In the genomic region with DNA sequence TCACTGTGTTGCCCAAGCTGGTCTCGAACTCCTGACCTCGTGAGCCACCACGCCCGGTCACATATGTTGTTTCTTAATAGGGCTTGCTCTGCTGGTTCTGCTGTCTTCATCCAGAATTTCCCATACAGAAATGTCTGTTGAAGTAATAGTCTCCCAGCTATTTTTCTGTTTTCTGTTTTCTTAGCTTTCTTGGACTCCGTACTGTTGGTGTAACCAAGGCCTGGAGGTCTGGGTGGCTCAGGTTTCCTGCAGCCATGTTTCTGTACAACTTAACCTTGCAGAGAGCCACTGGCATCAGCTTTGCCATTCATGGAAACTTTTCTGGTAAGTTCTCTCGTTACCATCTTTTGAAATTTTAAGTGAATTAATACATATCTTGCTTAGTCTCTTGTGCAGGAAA, we compare ENCODE assay signal across 9 cellular contexts. TPM values are rescaled to one million over a fixed set of nuclear protein-coding genes. Genes with fewer than 3 reads are reported as not detected.
DNase-seq lines count a peak whose midpoint lies in the region; ATAC-seq and TF ChIP-seq lines count a peak whose summit lies in the region.
"Had no signal": no experiment of that assay in that cellular context is flagged by ENCODE, and none has a peak within 500 bp of the region (broad histone marks: within the 10 kb centered on the region; RNA-seq: fewer than 3 reads in every experiment).

No MANE protein-coding gene starts in this region.

- no peaks in the 10 kb centered on the region for H3K9me3 Mint-ChIP-seq in neural crest cell

- CTCF ChIA-PET in mammary epithelial cell (lab: Charles Lee; ENCODE audit: low non-redundant PET) = no interaction called here

- H3K27me3 Mint-ChIP-seq in neural crest cell (ENCODE audit: low read depth) = no peaks in the 10 kb centered on the region

- WGBS in mammary epithelial cell (ENCODE audit: low coverage, missing lambda C conversion rate) = 64% methylated on average over 6 of the region's 6 CpGs

- H3K4me3 ChIP-seq in Loucy (ENCODE audit: low read length, poor library complexity, severe bottlenecking) (peak overlapping the region; percentile 99), mammary epithelial cell (replicated peaks in 1 of 3; ENCODE audit: insufficient read depth in 1 of 3, low read depth in 2 of 3, low read length in 3 of 3) (peak overlapping the region in 2 of 3 experiments; percentile 10 to 18)

- intact Hi-C loops in mammary epithelial cell (cut with micrococcal nuclease) = loop anchor here (10.0 kb wide), 2 partner anchors 242 to 248 kb away; partner anchors contain the start of gene AARS1

- H3K4me2 ChIP-seq in Loucy (ENCODE audit: low read depth, low read length, poor library complexity, severe bottlenecking) (peak overlapping the region; percentile 99), mammary epithelial cell (ENCODE audit: insufficient read depth, low read depth, low read length) (peak overlapping the region; percentile 81)

- no peak for TF ChIP-seq CTCF in Loucy (conservative IDR thresholded peaks at IDR 0.05; ENCODE audit: low read length)
- TF ChIP-seq CTCF in mammary epithelial cell (conservative IDR thresholded peaks at IDR 0.05 in 1 of 2, IDR thresholded peaks at IDR 0.05 in 1 of 2; ENCODE audit: extremely low read depth in 1 of 2, insufficient read depth in 1 of 2, low read depth in 1 of 2, low read length in 2 of 2) = no peak
- no peak for TF ChIP-seq CTCF in neural crest cell (conservative IDR thresholded peaks at IDR 0.05)

- no peaks in the 10 kb centered on the region for H3K9me2 ChIP-seq in Loucy (replicated peaks; ENCODE audit: low read depth, low read length)

- H2AFZ ChIP-seq in Loucy (ENCODE audit: low read length) (no peak overlapping the region), mammary epithelial cell (ENCODE audit: low read depth, low read length) (no peak overlapping the region)

- H4K20me1 ChIP-seq in Loucy (ENCODE audit: insufficient read depth, low read length, poor library complexity, severe bottlenecking) (peaks cover 82% of the 10 kb centered on the region), mammary epithelial cell (ENCODE audit: insufficient read depth, low read length) (no peaks in the 10 kb centered on the region)

- H3K79me2 ChIP-seq in Loucy (ENCODE audit: insufficient read depth, low read length) (peaks cover 94% of the 10 kb centered on the region), mammary epithelial cell (ENCODE audit: insufficient read depth, low read length) (peaks cover 95% of the 10 kb centered on the region)

- dilution Hi-C loops in mammary epithelial cell (cut with HindIII; ENCODE audit: low sequenced_read_pairs) = loop anchor here (10.0 kb wide), 1 partner anchor 162 kb away; no protein-coding TSS in a partner anchor

- H3K27me3 ChIP-seq in Loucy (ENCODE audit: insufficient read depth, low read length, poor library complexity, severe bottlenecking) (peaks cover 9% of the 10 kb centered on the region), mammary epithelial cell (ENCODE audit: insufficient read depth, low read length) (no peaks in the 10 kb centered on the region)

- H3F3A ChIP-seq in Loucy (ENCODE audit: low read depth) = no peaks in the 10 kb centered on the region; the same call in 1 of the 2 replicates

- peaks cover 52% of the 10 kb centered on the region for H3K4me1 Mint-ChIP-seq in neural crest cell

- H3K9ac ChIP-seq in Loucy (ENCODE audit: low read depth, low read length, poor library complexity, severe bottlenecking) = peak overlapping the region; percentile 99
- H3K9ac ChIP-seq in mammary epithelial cell (ENCODE audit: insufficient read depth, low read length) = peak overlapping the region; percentile 19

- ATAC-seq in HG02610 (IDR thresholded peaks at IDR 0.05; ENCODE audit: unreplicated experiment) = no peak

- peaks cover 23% of the 10 kb centered on the region for H3K36me3 Mint-ChIP-seq in neural crest cell (ENCODE audit: low read depth)

- in situ Hi-C loops in mammary epithelial cell (cut with MboI; ENCODE audit: low sequenced_read_pairs in 2 of 2) = loop anchor here in 1 of 2 donors (5.0 to 25.0 kb wide), 2 partner anchors 126 to 236 kb away; no protein-coding TSS in a partner anchor

- peak overlapping the region; percentile 70 for H3K4me3 Mint-ChIP-seq in neural crest cell

- H3K4me1 ChIP-seq in Loucy (ENCODE audit: insufficient read depth, low read length, poor library complexity, severe bottlenecking) (peaks cover 46% of the 10 kb centered on the region), mammary epithelial cell (ENCODE audit: insufficient read depth, low read length) (peaks cover 39% of the 10 kb centered on the region)

- BruUV-seq in mammary epithelial cell (replicated peaks; lab: Mats Ljungman, UMichigan) = no TSS peak

- H3K27ac Mint-ChIP-seq in neural crest cell (ENCODE audit: unreplicated experiment) = peak overlapping the region; percentile 22

- peak; percentile 1 for DNase-seq in DMS53 (lab: John Stamatoyannopoulos, UW)
- no peak for DNase-seq in DMS53 treated with DMSO at 0.1 percent for 48 hours (lab: John Stamatoyannopoulos, UW; ENCODE audit: unreplicated experiment)
- no peak for DNase-seq in mammary epithelial cell
- no peak for DNase-seq in neural crest cell (ENCODE audit: low read depth, low spot score)
- no peak for DNase-seq in effector CD4-positive, alpha-beta T cell
- no peak for DNase-seq in NCI-H748 (lab: John Stamatoyannopoulos, UW; ENCODE audit: unreplicated experiment)
- DNase-seq: 8988T had no signal

- H3K27ac ChIP-seq in mammary epithelial cell (ENCODE audit: insufficient read depth, low read depth, low read length) = no peak overlapping the region

- no peaks in the 10 kb centered on the region for H3K9me3 ChIP-seq in Loucy (ENCODE audit: insufficient read depth, low read depth, low read length)
- no peaks in the 10 kb centered on the region for H3K9me3 ChIP-seq in mammary epithelial cell (replicated peaks; ENCODE audit: insufficient read depth, low read length)

- H3K36me3 ChIP-seq in Loucy (ENCODE audit: insufficient read depth, low read length) = peaks cover 38% of the 10 kb centered on the region
- H3K36me3 ChIP-seq in mammary epithelial cell (ENCODE audit: insufficient read depth, low read length) = peaks cover 22% of the 10 kb centered on the region

RNA-seq across cellular contexts. Expression of gene SF3B3, which starts 2.8 kb away (rescaled TPM):
- total RNA-seq in mammary epithelial cell (100 to 1,000 TPM; 147 to 305 TPM), neural crest cell (622 and 631 TPM in 2 replicates)
- 107 TPM for polyA plus RNA-seq in mammary epithelial cell
- 517 TPM for polyA minus RNA-seq in mammary epithelial cell

RNA-seq across cellular contexts. Expression of gene COG4, which starts 3.0 kb away (rescaled TPM):
- total RNA-seq in mammary epithelial cell (10 to 100 TPM; 42.7 to 52.0 TPM), neural crest cell (81.2 and 82.7 TPM in 2 replicates)
- 35.7 TPM for polyA plus RNA-seq in mammary epithelial cell
- polyA minus RNA-seq in mammary epithelial cell = 39.0 TPM
